In genomic region chr3:174439621-174440349, GRCh38 we compare ENCODE assay signal across 8 cellular contexts.
DNase-seq lines count a peak whose midpoint lies in the region; ATAC-seq, FAIRE-seq and TF ChIP-seq lines count a peak whose summit lies in the region.

No MANE protein-coding gene starts in this region.

- H2AFZ ChIP-seq in endothelial cell of umbilical vein (ENCODE audit: low read depth, low read length), result peak overlapping the region; percentile 83

- peaks cover 0 to 2% of the 10 kb centered on the region in 2 experiments for H3K27me3 ChIP-seq in endothelial cell of umbilical vein (ENCODE audit: control insufficient read depth in 2 of 2, insufficient read depth in 2 of 2, low read length in 2 of 2)
- no peaks in the 10 kb centered on the region for H3K27me3 ChIP-seq in mucosa of stomach (ENCODE audit: control insufficient read depth, insufficient read depth, low read length)
- H3K27me3 ChIP-seq in vagina, result no peaks in the 10 kb centered on the region

- H4K20me1 ChIP-seq in endothelial cell of umbilical vein (replicated peaks; ENCODE audit: control insufficient read depth, extremely low read depth, insufficient read depth, low read length), result no peaks in the 10 kb centered on the region

- H3K4me3 ChIP-seq in endothelial cell of umbilical vein (replicated peaks in 1 of 3; ENCODE audit: insufficient read depth in 1 of 3, low read depth in 1 of 3, low read length in 3 of 3), result peak overlapping the region; percentile 74 to 91 (median 78)
- peak overlapping the region; percentile 88 for H3K4me3 ChIP-seq in mucosa of stomach (ENCODE audit: low read length)
- H3K4me3 ChIP-seq in vagina, result peak overlapping the region; percentile 67 to 68

- BruUV-seq in endothelial cell of umbilical vein (replicated peaks; lab: Mats Ljungman, UMichigan), result no TSS peak

- peak overlapping the region; percentile 89 for H3K9ac ChIP-seq in endothelial cell of umbilical vein (replicated peaks; ENCODE audit: extremely low read depth, insufficient read depth, low read length)
- H3K9ac ChIP-seq in mucosa of stomach (ENCODE audit: low read length), result peak overlapping the region; percentile 83

- H3K9me3 ChIP-seq in endothelial cell of umbilical vein (replicated peaks; ENCODE audit: control insufficient read depth, insufficient read depth, low read length) (no peaks in the 10 kb centered on the region), mucosa of stomach (ENCODE audit: control insufficient read depth, low read length) (no peaks in the 10 kb centered on the region), vagina (no peaks in the 10 kb centered on the region)

- peaks cover 14% of the 10 kb centered on the region for H3K4me1 Mint-ChIP-seq in activated naive CD4-positive, alpha-beta T cell treated with anti-CD3 and anti-CD28 coated beads, Interleukin-2, amount 50 U/mL, for 24 hours

- peak; percentile 77 for FAIRE-seq in endothelial cell of umbilical vein (lab: Jason Lieb, UNC)

- no peaks in the 10 kb centered on the region for H3K79me2 ChIP-seq in endothelial cell of umbilical vein (ENCODE audit: control insufficient read depth, insufficient read depth, low read length)

- H3K9me3 Mint-ChIP-seq in activated naive CD4-positive, alpha-beta T cell treated with anti-CD3 and anti-CD28 coated beads, Interleukin-2, amount 50 U/mL, for 24 hours, result no peaks in the 10 kb centered on the region

- peak; percentile 72 for TF ChIP-seq POLR2A in endothelial cell of umbilical vein (IDR thresholded peaks at IDR 0.05; ENCODE audit: low read depth, low read length)
- no peak for TF ChIP-seq POLR2A in vagina (IDR thresholded peaks at IDR 0.05)

- H3K27me3 Mint-ChIP-seq in activated naive CD4-positive, alpha-beta T cell treated with anti-CD3 and anti-CD28 coated beads, Interleukin-2, amount 50 U/mL, for 24 hours, result peaks cover 16% of the 10 kb centered on the region

- H3K36me3 ChIP-seq in endothelial cell of umbilical vein (ENCODE audit: control insufficient read depth in 2 of 2, extremely low read depth in 1 of 2, insufficient read depth in 2 of 2, low read length in 2 of 2) (no peaks in the 10 kb centered on the region), mucosa of stomach (ENCODE audit: control insufficient read depth, insufficient read depth, low read length) (no peaks in the 10 kb centered on the region), vagina (no peaks in the 10 kb centered on the region)

- no peak overlapping the region for H3K27ac Mint-ChIP-seq in activated naive CD4-positive, alpha-beta T cell treated with anti-CD3 and anti-CD28 coated beads, Interleukin-2, amount 50 U/mL, for 24 hours

- no peaks in the 10 kb centered on the region for H3K9me1 ChIP-seq in endothelial cell of umbilical vein (replicated peaks; ENCODE audit: control insufficient read depth, extremely low read depth, insufficient read depth, low read length)

- CTCF ChIA-PET in RWPE1 (lab: Yijun Ruan, JAX), result interaction anchor here (0.7 to 1.0 kb wide), 2 partner anchors 84 to 282 kb away, joined by 3 read pairs; no protein-coding TSS in a partner anchor
- CTCF ChIA-PET in endothelial cell of umbilical vein (lab: Charles Lee), result no interaction called here

- dilution Hi-C loops in endothelial cell of umbilical vein (cut with MboI; ENCODE audit: extremely low pct_ligation_motif_present, low sequenced_read_pairs), result no loop called here

- peak overlapping the region; percentile 37 for H3K4me3 Mint-ChIP-seq in activated naive CD4-positive, alpha-beta T cell treated with anti-CD3 and anti-CD28 coated beads, Interleukin-2, amount 50 U/mL, for 24 hours

- H3K4me1 ChIP-seq in endothelial cell of umbilical vein (ENCODE audit: control insufficient read depth, extremely low read depth, insufficient read depth, low read length), result peaks cover 21% of the 10 kb centered on the region
- peaks cover 4% of the 10 kb centered on the region for H3K4me1 ChIP-seq in mucosa of stomach (ENCODE audit: control insufficient read depth, insufficient read depth, low read length)
- H3K4me1 ChIP-seq in vagina, result peaks cover 28% of the 10 kb centered on the region

- peak overlapping the region; percentile 100 for H3K27ac ChIP-seq in RWPE1
- H3K27ac ChIP-seq in endothelial cell of umbilical vein (ENCODE audit: insufficient read depth, low read depth, low read length), result peak overlapping the region; percentile 90
- H3K27ac ChIP-seq in vagina, result peak overlapping the region; percentile 91

- DNase-seq in activated naive CD4-positive, alpha-beta T cell (lab: John Stamatoyannopoulos, UW), result no peak
- DNase-seq in RWPE1 (ENCODE audit: low spot score) (peak; percentile 43), endothelial cell of umbilical vein (ENCODE audit: low read depth, low spot score) (peak; percentile 84), vagina (ENCODE audit: extremely low spot score in 2 of 2) (no peak), T-helper 9 cell (no peak)

- POLR2A ChIA-PET in RWPE1 (lab: Yijun Ruan, JAX; ENCODE audit: low non-redundant PET), result no interaction called here
- POLR2A ChIA-PET in endothelial cell of umbilical vein (lab: Charles Lee), result no interaction called here

- intact Hi-C loops in endothelial cell of umbilical vein (cut with micrococcal nuclease), result loop anchor here (1.0 to 10.0 kb wide), 6 partner anchors 237 to 1041 kb away; no protein-coding TSS in a partner anchor
- intact Hi-C loops in vagina (cut with DNase I), result no loop called here

- TF ChIP-seq CTCF in RWPE1 (conservative IDR thresholded peaks at IDR 0.05; ENCODE audit: low read depth) (no peak), endothelial cell of umbilical vein (IDR thresholded peaks at IDR 0.05; ENCODE audit: extremely low read depth in 1 of 2, insufficient read depth in 1 of 2, low read depth in 1 of 2, low read length in 2 of 2) (no peak), vagina (IDR thresholded peaks at IDR 0.05) (no peak)

- ATAC-seq in HG03378 (IDR thresholded peaks at IDR 0.05; ENCODE audit: unreplicated experiment), result no peak

- peak overlapping the region; percentile 98 for H3K4me2 ChIP-seq in endothelial cell of umbilical vein (ENCODE audit: insufficient read depth, low read length)

- peaks cover 1% of the 10 kb centered on the region for H3K36me3 Mint-ChIP-seq in activated naive CD4-positive, alpha-beta T cell treated with anti-CD3 and anti-CD28 coated beads, Interleukin-2, amount 50 U/mL, for 24 hours

TF ChIP-seq in endothelial cell of umbilical vein, 7 proteins besides CTCF, POLR2A, EP300 and RAD21:
- TF ChIP-seq MAX (IDR thresholded peaks at IDR 0.05; ENCODE audit: insufficient read depth, insufficient read length) (no peak), FOS (IDR thresholded peaks at IDR 0.05; ENCODE audit: borderline replicate concordance, insufficient read depth, low read length) (peak; percentile 61), POLR2AphosphoS5 (IDR thresholded peaks at IDR 0.05; ENCODE audit: insufficient read depth, low read depth, low read length) (peak; percentile 63), JUN (IDR thresholded peaks at IDR 0.05; ENCODE audit: borderline replicate concordance, insufficient read depth, insufficient read length, low read depth) (no peak)

Comparison
In these comparisons a context has a peak if more than half of its experiments do, and no peak if none do; other contexts are left out.
1. DNase-seq: peak in RWPE1 (single experiment) and endothelial cell of umbilical vein (single experiment); none in activated naive CD4-positive, alpha-beta T cell (0 of 4), vagina (0 of 2) and T-helper 9 cell (single experiment).
2. Peak in every context shown above with its lines, with median percentiles within 50 percentile points of each other: H3K27ac ChIP-seq and H3K4me3 ChIP-seq.